Comparison of ENCODE assay signal across 8 cellular contexts in genomic region chr7:90262438-90262837, GRCh38. TPM values are rescaled to one million over a fixed set of nuclear protein-coding genes. Genes with fewer than 3 reads are reported as not detected.
DNase-seq lines count a peak whose midpoint lies in the region; ATAC-seq and TF ChIP-seq lines count a peak whose summit lies in the region.

No MANE protein-coding gene starts in this region.

- CTCF ChIA-PET in CD8-positive, alpha-beta T cell (lab: Charles Lee) = no interaction called here

- no peaks in the 10 kb centered on the region for H3K9me3 Mint-ChIP-seq in CD8-positive, alpha-beta T cell

- TF ChIP-seq POLR2A in Peyer's patch (IDR thresholded peaks at IDR 0.05) = no peak
- TF ChIP-seq POLR2A in stomach (IDR thresholded peaks at IDR 0.05) = no peak

- H3K27ac ChIP-seq in CD8-positive, alpha-beta T cell (ENCODE audit: low read depth, low read length) = no peak overlapping the region
- H3K27ac ChIP-seq in Peyer's patch (no peak overlapping the region), stomach (no peak overlapping the region)

- no peak overlapping the region for H3K27ac Mint-ChIP-seq in CD8-positive, alpha-beta T cell

- TF ChIP-seq EP300 in stomach (IDR thresholded peaks at IDR 0.05) = no peak

- no peaks in the 10 kb centered on the region for H3K27me3 ChIP-seq in CD8-positive, alpha-beta T cell (ENCODE audit: insufficient read depth, low read length)
- H3K27me3 ChIP-seq in Peyer's patch (no peaks in the 10 kb centered on the region), stomach (no peaks in the 10 kb centered on the region)

- POLR2A ChIA-PET in CD8-positive, alpha-beta T cell (lab: Charles Lee) = no interaction called here

- H3K4me1 ChIP-seq in CD8-positive, alpha-beta T cell (ENCODE audit: insufficient read depth, low read length) = no peaks in the 10 kb centered on the region
- no peaks in the 10 kb centered on the region for H3K4me1 ChIP-seq in Peyer's patch
- no peaks in the 10 kb centered on the region for H3K4me1 ChIP-seq in stomach

- DNase-seq in CD8-positive, alpha-beta T cell = no peak
- DNase-seq in Peyer's patch (no peak), fibroblast of pulmonary artery (ENCODE audit: low read depth) (peak; percentile 70), stomach (no peak)
- DNase-seq in activated CD8-positive, alpha-beta memory T cell treated with anti-CD3 and anti-CD28 coated beads for 24 hours = no peak

- H3K4me1 Mint-ChIP-seq in CD8-positive, alpha-beta T cell (ENCODE audit: low read depth) = no peaks in the 10 kb centered on the region

- TF ChIP-seq CTCF in CD8-positive, alpha-beta T cell (IDR thresholded peaks at IDR 0.05) = peak; percentile 51
- TF ChIP-seq CTCF in Peyer's patch (IDR thresholded peaks at IDR 0.05) (peak in 5 of 6 experiments; percentile 14 to 78 (median 69)), fibroblast of pulmonary artery (IDR thresholded peaks at IDR 0.05; ENCODE audit: low read length, missing control alignments) (peak; percentile 52), stomach (IDR thresholded peaks at IDR 0.05) (peak in 5 of 7 experiments; percentile 7 to 54 (median 48))

- H3K4me3 ChIP-seq in CD8-positive, alpha-beta T cell (ENCODE audit: low read depth, low read length) = no peak overlapping the region
- H3K4me3 ChIP-seq in Peyer's patch (no peak overlapping the region), fibroblast of pulmonary artery (replicated peaks; ENCODE audit: low read depth, low read length) (no peak overlapping the region), stomach (no peak overlapping the region)

- peaks cover 15% of the 10 kb centered on the region for H3K27me3 Mint-ChIP-seq in CD8-positive, alpha-beta T cell (ENCODE audit: low read depth)

- peak; percentile 56 for ATAC-seq in CD8-positive, alpha-beta T cell
- peak; percentile 96 for ATAC-seq in GM19351 (IDR thresholded peaks at IDR 0.05; ENCODE audit: unreplicated experiment)
- ATAC-seq in HG03469 (IDR thresholded peaks at IDR 0.05; ENCODE audit: unreplicated experiment) = peak; percentile 90
- no peak for ATAC-seq in HG03097 (IDR thresholded peaks at IDR 0.05; ENCODE audit: low FRiP score, unreplicated experiment)

- H3K4me3 Mint-ChIP-seq in CD8-positive, alpha-beta T cell = no peak overlapping the region

- intact Hi-C loops in CD8-positive, alpha-beta T cell (cut with DNase I, micrococcal nuclease) = loop anchor here in 1 of 2 experiments (5.0 kb wide), 1 partner anchor 105 kb away; no protein-coding TSS in a partner anchor
- intact Hi-C loops in stomach (cut with DNase I; ENCODE audit: low total_unique reads) = no loop called here

- H3K9me3 ChIP-seq in CD8-positive, alpha-beta T cell (ENCODE audit: low read length) = no peaks in the 10 kb centered on the region
- H3K9me3 ChIP-seq in Peyer's patch (no peaks in the 10 kb centered on the region), stomach (no peaks in the 10 kb centered on the region)

- no peaks in the 10 kb centered on the region for H3K36me3 ChIP-seq in CD8-positive, alpha-beta T cell (ENCODE audit: insufficient read depth, low read length)
- H3K36me3 ChIP-seq in Peyer's patch (no peaks in the 10 kb centered on the region), stomach (no peaks in the 10 kb centered on the region)

- no peaks in the 10 kb centered on the region for H3K36me3 Mint-ChIP-seq in CD8-positive, alpha-beta T cell

RNA-seq across cellular contexts. Expression of gene CFAP69, which starts 17.5 kb away (rescaled TPM):
- not detected for total RNA-seq in CD8-positive, alpha-beta T cell
- 10 to 100 TPM in 2 of 4 donors, 1 to 10 TPM in 1, not detected in 1; 2.3 to 15.3 (median 11.9) TPM for total RNA-seq in Peyer's patch
- 10 to 100 TPM in 3 of 5 donors, 1 to 10 TPM in 1, under 1 TPM in 1; 0.87 to 22.0 (median 14.3) TPM for total RNA-seq in stomach
- polyA plus RNA-seq in stomach = 1 to 10 TPM; 2.2 to 6.0 (median 5.1) TPM

RNA-seq across cellular contexts. Expression of gene STEAP2, which starts 50.9 kb away (rescaled TPM):
- total RNA-seq in CD8-positive, alpha-beta T cell = not detected
- 10 to 100 TPM in 3 of 4 donors, 1 to 10 TPM in 1; 8.3 to 22.4 (median 17.4) TPM for total RNA-seq in Peyer's patch
- total RNA-seq in stomach = 10 to 100 TPM in 3 of 5 donors, 1 to 10 TPM in 2; 7.8 to 52.7 (median 17.5) TPM
- 1 to 10 TPM in 2 of 3 donors, under 1 TPM in 1; 0.92 to 9.2 (median 2.0) TPM for polyA plus RNA-seq in stomach

RNA-seq across cellular contexts. Expression of gene FAM237B, which starts 58.7 kb away (rescaled TPM):
- not detected for total RNA-seq in CD8-positive, alpha-beta T cell
- not detected for total RNA-seq in Peyer's patch
- total RNA-seq in stomach = not detected
- not detected for polyA plus RNA-seq in stomach

Comparison
In these comparisons a context has a peak if more than half of its experiments do, and no peak if none do; other contexts are left out.
1. RNA of gene STEAP2, which starts 50.9 kb away (total RNA-seq): 8.3 to 22.4 TPM in Peyer's patch and 7.8 to 52.7 TPM in stomach; not detected in CD8-positive, alpha-beta T cell; every median in the first group is over 4 times any median in the second.
2. Peak in every context shown above with its lines, with median percentiles within 50 percentile points of each other: CTCF ChIP-seq.